8 cellular contexts compared by ENCODE assay signal in the genomic region with DNA sequence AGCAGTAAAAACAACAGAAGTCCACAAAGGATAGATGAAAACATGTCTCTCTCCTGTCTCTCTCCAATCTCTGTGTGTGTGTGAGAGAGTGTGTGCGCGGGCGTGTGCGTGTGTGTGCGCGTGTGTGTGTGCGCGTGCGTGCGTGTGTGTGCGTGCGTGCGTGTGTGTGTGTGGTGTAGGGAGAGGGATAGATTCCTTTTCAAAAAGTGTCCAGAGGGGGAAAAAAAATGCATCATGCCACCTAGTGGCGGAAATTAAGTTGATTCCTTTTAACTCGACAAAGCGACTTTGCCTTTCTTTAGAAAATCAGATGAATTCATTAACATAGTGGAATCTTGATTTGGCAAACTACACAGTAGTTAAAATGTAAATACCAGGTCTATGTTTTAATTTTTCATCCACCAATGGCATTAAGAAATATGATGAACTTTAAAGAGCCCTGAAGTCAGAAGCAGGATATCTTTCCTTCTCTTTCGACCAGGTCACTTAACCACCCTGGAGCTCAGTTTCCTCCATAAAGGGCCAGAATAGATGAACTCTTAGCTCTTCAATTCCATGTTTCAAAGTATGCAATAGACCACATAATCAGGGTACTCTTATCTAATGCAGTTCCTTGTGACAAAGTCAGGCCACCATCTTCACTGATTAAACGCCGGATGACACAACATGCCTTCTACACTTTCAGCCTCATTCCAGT.
DNase-seq lines count a peak whose midpoint lies in the region; ATAC-seq, FAIRE-seq and TF ChIP-seq lines count a peak whose summit lies in the region.

No MANE protein-coding gene starts in this region.

- H3K9me2 ChIP-seq in SK-N-SH, result no peaks in the 10 kb centered on the region

- no peaks in the 10 kb centered on the region for H3K27me3 ChIP-seq in SK-N-SH (ENCODE audit: insufficient read depth)

- H3K4me3 ChIP-seq in AG10803 (ENCODE audit: low read length) (peak overlapping the region; percentile 61), SK-N-SH (ENCODE audit: low read depth in 2 of 2, low read length in 1 of 2) (peak overlapping the region; percentile 40 to 59), urinary bladder (ENCODE audit: low read depth, low read length) (peak overlapping the region; percentile 3)

- H3K9me3 ChIP-seq in SK-N-SH, result no peaks in the 10 kb centered on the region

- peak; percentile 5 to 67; a peak in 1 of 4 replicates for TF ChIP-seq EP300 in SK-N-SH (IDR thresholded peaks at IDR 0.05; ENCODE audit: borderline replicate concordance in 1 of 2, low read depth in 1 of 2, low read length in 1 of 2)

- H3K36me3 ChIP-seq in SK-N-SH (replicated peaks in 1 of 2; ENCODE audit: control insufficient read depth in 1 of 2, insufficient read depth in 2 of 2, low read length in 1 of 2), result peaks cover 0 to 3% of the 10 kb centered on the region in 2 experiments
- H3K36me3 ChIP-seq in urinary bladder (ENCODE audit: insufficient read depth), result no peaks in the 10 kb centered on the region

- no peak for ATAC-seq in GM19023 (IDR thresholded peaks at IDR 0.05; ENCODE audit: unreplicated experiment)

- H3K4me1 ChIP-seq in SK-N-SH (ENCODE audit: control insufficient read depth in 1 of 2, insufficient read depth in 2 of 2, low read depth in 1 of 2, low read length in 1 of 2), result peaks cover 4 to 11% of the 10 kb centered on the region in 2 experiments; a peak in 2 of 4 replicates
- no peaks in the 10 kb centered on the region for H3K4me1 ChIP-seq in urinary bladder (ENCODE audit: insufficient read depth)

- POLR2A ChIA-PET in SK-N-SH (lab: Yijun Ruan, JAX), result interaction anchor here (0.7 to 2.1 kb wide), 16 partner anchors 12 to 613 kb away, joined by 3 to 27 read pairs (median 4); no protein-coding TSS in a partner anchor

- H2AFZ ChIP-seq in SK-N-SH (ENCODE audit: low read depth), result peak overlapping the region; percentile 88

- no peak for TF ChIP-seq POLR2A in GM12892 (IDR thresholded peaks at IDR 0.05; ENCODE audit: low read depth, low read length)

- H3K4me2 ChIP-seq in SK-N-SH, result peak overlapping the region; percentile 64

- peak; percentile 88 for DNase-seq in AG10803 (ENCODE audit: low read depth)
- DNase-seq in GM12892 (ENCODE audit: insufficient read length), result no peak
- DNase-seq in M059J (ENCODE audit: low read depth), result peak; percentile 62
- peak; percentile 69 for DNase-seq in SK-N-SH
- peak; percentile 39 for DNase-seq in epidermal melanocyte (ENCODE audit: insufficient read length, low spot score)
- DNase-seq in midbrain (lab: John Stamatoyannopoulos, UW), result peak; percentile 48

- CTCF ChIA-PET in SK-N-SH (lab: Yijun Ruan, JAX), result interaction anchor here (0.6 to 2.0 kb wide), 30 partner anchors 8 to 615 kb away, joined by 3 to 22 read pairs (median 4); no protein-coding TSS in a partner anchor

- no peaks in the 10 kb centered on the region for H3F3A ChIP-seq in SK-N-SH (replicated peaks; ENCODE audit: insufficient read depth)

- H3K27ac ChIP-seq in SK-N-SH (ENCODE audit: low read depth in 2 of 2, low read length in 1 of 2), result peak overlapping the region; percentile 49 to 100; a peak in 3 of 4 replicates
- no peak overlapping the region for H3K27ac ChIP-seq in urinary bladder (ENCODE audit: low read depth)

- FAIRE-seq in GM12892 (lab: Jason Lieb, UNC), result peak; percentile 27

- WGBS in SK-N-SH (ENCODE audit: low lambda C conversion rate), result 15% methylated on average over 19 of the region's 19 CpGs
- 15% methylated on average over 19 of the region's 19 CpGs for WGBS in urinary bladder

- no peaks in the 10 kb centered on the region for H4K20me1 ChIP-seq in SK-N-SH (ENCODE audit: insufficient read depth)

- TF ChIP-seq CTCF in AG10803 (conservative IDR thresholded peaks at IDR 0.05; ENCODE audit: low read length), result peak; percentile 65
- peak; percentile 72 for TF ChIP-seq CTCF in SK-N-SH (IDR thresholded peaks at IDR 0.05)

- H3K9ac ChIP-seq in SK-N-SH, result peak overlapping the region; percentile 13

- H3K79me2 ChIP-seq in SK-N-SH (ENCODE audit: insufficient read depth), result no peaks in the 10 kb centered on the region

- peak; percentile 79 for TF ChIP-seq RAD21 in SK-N-SH (IDR thresholded peaks at IDR 0.05; ENCODE audit: low read length)

TF ChIP-seq in SK-N-SH, 30 proteins besides CTCF, POLR2A, EP300 and RAD21 (continues in another document):
- no peak for TF ChIP-seq USF1 (IDR thresholded peaks at IDR 0.05; ENCODE audit: borderline replicate concordance, low read depth)
- TF ChIP-seq SMC3 (IDR thresholded peaks at IDR 0.05; ENCODE audit: low read depth, low read length), result peak; percentile 73
- no peak; the same call in 1 of the 2 replicates for TF ChIP-seq JUND (IDR thresholded peaks at IDR 0.05)
- no peak for TF ChIP-seq EZH2phosphoT487 (IDR thresholded peaks at IDR 0.05; ENCODE audit: borderline replicate concordance, low read depth)
- TF ChIP-seq GATA2 (CRISPR knock-in tag; IDR thresholded peaks at IDR 0.05), result peak; percentile 49; the same call in 1 of the 2 replicates
- TF ChIP-seq FOXM1 (IDR thresholded peaks at IDR 0.05; ENCODE audit: low read depth), result no peak
- TF ChIP-seq RFX5 (IDR thresholded peaks at IDR 0.05; ENCODE audit: low read length), result no peak
- TF ChIP-seq, protein P1, sequence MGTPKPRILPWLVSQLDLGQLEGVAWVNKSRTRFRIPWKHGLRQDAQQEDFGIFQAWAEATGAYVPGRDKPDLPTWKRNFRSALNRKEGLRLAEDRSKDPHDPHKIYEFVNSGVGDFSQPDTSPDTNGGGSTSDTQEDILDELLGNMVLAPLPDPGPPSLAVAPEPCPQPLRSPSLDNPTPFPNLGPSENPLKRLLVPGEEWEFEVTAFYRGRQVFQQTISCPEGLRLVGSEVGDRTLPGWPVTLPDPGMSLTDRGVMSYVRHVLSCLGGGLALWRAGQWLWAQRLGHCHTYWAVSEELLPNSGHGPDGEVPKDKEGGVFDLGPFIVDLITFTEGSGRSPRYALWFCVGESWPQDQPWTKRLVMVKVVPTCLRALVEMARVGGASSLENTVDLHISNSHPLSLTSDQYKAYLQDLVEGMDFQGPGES (IDR thresholded peaks at IDR 0.05; ENCODE audit: low read depth, low read length), result no peak
- TF ChIP-seq NRF1 (IDR thresholded peaks at IDR 0.05; ENCODE audit: low read depth, low read length), result peak; percentile 72
- no peak for TF ChIP-seq SIN3A (IDR thresholded peaks at IDR 0.05; ENCODE audit: borderline replicate concordance, low read depth, low read length)
- TF ChIP-seq NFIC (IDR thresholded peaks at IDR 0.05; ENCODE audit: borderline replicate concordance), result no peak
- no peak for TF ChIP-seq RXRA (IDR thresholded peaks at IDR 0.05; ENCODE audit: borderline replicate concordance, low read depth)
- no peak for TF ChIP-seq ELF1 (IDR thresholded peaks at IDR 0.05)
- peak; percentile 68 for TF ChIP-seq RCOR1 (IDR thresholded peaks at IDR 0.05; ENCODE audit: low read length)
- TF ChIP-seq, protein P2, sequence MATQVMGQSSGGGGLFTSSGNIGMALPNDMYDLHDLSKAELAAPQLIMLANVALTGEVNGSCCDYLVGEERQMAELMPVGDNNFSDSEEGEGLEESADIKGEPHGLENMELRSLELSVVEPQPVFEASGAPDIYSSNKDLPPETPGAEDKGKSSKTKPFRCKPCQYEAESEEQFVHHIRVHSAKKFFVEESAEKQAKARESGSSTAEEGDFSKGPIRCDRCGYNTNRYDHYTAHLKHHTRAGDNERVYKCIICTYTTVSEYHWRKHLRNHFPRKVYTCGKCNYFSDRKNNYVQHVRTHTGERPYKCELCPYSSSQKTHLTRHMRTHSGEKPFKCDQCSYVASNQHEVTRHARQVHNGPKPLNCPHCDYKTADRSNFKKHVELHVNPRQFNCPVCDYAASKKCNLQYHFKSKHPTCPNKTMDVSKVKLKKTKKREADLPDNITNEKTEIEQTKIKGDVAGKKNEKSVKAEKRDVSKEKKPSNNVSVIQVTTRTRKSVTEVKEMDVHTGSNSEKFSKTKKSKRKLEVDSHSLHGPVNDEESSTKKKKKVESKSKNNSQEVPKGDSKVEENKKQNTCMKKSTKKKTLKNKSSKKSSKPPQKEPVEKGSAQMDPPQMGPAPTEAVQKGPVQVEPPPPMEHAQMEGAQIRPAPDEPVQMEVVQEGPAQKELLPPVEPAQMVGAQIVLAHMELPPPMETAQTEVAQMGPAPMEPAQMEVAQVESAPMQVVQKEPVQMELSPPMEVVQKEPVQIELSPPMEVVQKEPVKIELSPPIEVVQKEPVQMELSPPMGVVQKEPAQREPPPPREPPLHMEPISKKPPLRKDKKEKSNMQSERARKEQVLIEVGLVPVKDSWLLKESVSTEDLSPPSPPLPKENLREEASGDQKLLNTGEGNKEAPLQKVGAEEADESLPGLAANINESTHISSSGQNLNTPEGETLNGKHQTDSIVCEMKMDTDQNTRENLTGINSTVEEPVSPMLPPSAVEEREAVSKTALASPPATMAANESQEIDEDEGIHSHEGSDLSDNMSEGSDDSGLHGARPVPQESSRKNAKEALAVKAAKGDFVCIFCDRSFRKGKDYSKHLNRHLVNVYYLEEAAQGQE (IDR thresholded peaks at IDR 0.05; ENCODE audit: low read depth, low read length), result peak; percentile 71; the same call in 1 of the 2 replicates
- TF ChIP-seq TEAD4 (IDR thresholded peaks at IDR 0.05; ENCODE audit: borderline replicate concordance, insufficient read depth), result no peak
- peak; percentile 46; the same call in 1 of the 2 replicates for TF ChIP-seq POLR2AphosphoS5 (IDR thresholded peaks at IDR 0.05; ENCODE audit: low read depth, low read length)
- TF ChIP-seq, protein P3, sequence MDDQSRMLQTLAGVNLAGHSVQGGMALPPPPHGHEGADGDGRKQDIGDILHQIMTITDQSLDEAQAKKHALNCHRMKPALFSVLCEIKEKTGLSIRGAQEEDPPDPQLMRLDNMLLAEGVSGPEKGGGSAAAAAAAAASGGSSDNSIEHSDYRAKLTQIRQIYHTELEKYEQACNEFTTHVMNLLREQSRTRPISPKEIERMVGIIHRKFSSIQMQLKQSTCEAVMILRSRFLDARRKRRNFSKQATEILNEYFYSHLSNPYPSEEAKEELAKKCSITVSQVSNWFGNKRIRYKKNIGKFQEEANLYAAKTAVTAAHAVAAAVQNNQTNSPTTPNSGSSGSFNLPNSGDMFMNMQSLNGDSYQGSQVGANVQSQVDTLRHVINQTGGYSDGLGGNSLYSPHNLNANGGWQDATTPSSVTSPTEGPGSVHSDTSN (IDR thresholded peaks at IDR 0.05), result no peak
- no peak for TF ChIP-seq YY1 (IDR thresholded peaks at IDR 0.05; ENCODE audit: low read depth)
- TF ChIP-seq GABPA (IDR thresholded peaks at IDR 0.05; ENCODE audit: low read depth), result no peak
- TF ChIP-seq FOXJ3 (CRISPR knock-in tag; IDR thresholded peaks at IDR 0.05), result no peak
- no peak for TF ChIP-seq FOSL2 (IDR thresholded peaks at IDR 0.05; ENCODE audit: borderline replicate concordance, low read depth)

Comparison
In these comparisons a context has a peak if more than half of its experiments do, and no peak if none do; other contexts are left out.
1. H3K4me3 ChIP-seq: peak in every context shown above with its lines; median percentile 61 in AG10803; 50 in SK-N-SH; 3 in urinary bladder.